25 cellular contexts compared by ENCODE assay signal in genomic region chr22:26333088-26333800, GRCh38.
DNase-seq lines count a peak whose midpoint lies in the region; ATAC-seq and TF ChIP-seq lines count a peak whose summit lies in the region.
"Had no signal": no experiment of that assay in that cellular context is flagged by ENCODE, and none has a peak within 500 bp of the region (broad histone marks: within the 10 kb centered on the region; RNA-seq: fewer than 3 reads in every experiment).

No MANE protein-coding gene starts in this region.

- intact Hi-C loops in psoas muscle (cut with DNase I) (loop anchor here in 1 of 2 donors (5.0 to 10.0 kb wide), 2 partner anchors 141 to 248 kb away; no protein-coding TSS in a partner anchor), upper lobe of right lung (cut with DNase I) (no loop called here)

- no peak overlapping the region for H3K4me3 Mint-ChIP-seq in stimulated activated effector memory CD8-positive, alpha-beta T cell treated with anti-CD3 and anti-CD28 coated beads, Interleukin-12 subunit alpha, Interleukin-12 subunit beta, amount 100 ng/mL, for 72 hours
- H3K4me3 Mint-ChIP-seq: CD14-positive monocyte; CD4-positive, alpha-beta memory T cell; CD4-positive, CD25-positive, alpha-beta regulatory T cell; CD8-positive, alpha-beta memory T cell had no signal

- H3K4me1 ChIP-seq in psoas muscle, result peaks cover 19% of the 10 kb centered on the region
- no peaks in the 10 kb centered on the region for H3K4me1 ChIP-seq in upper lobe of right lung
- H3K4me1 ChIP-seq: BE2C, BLaER1 had no signal

- H3K27me3 ChIP-seq in psoas muscle (ENCODE audit: insufficient read depth in 3 of 3, low read length in 2 of 3) (no peaks in the 10 kb centered on the region), upper lobe of right lung (peaks cover 17% of the 10 kb centered on the region)
- H3K27me3 ChIP-seq: BE2C, BLaER1 had no signal

- H3K9me3 Mint-ChIP-seq in stimulated activated effector memory CD8-positive, alpha-beta T cell treated with anti-CD3 and anti-CD28 coated beads, Interleukin-12 subunit alpha, Interleukin-12 subunit beta, amount 100 ng/mL, for 72 hours, result no peaks in the 10 kb centered on the region
- H3K9me3 Mint-ChIP-seq: CD14-positive monocyte; CD4-positive, alpha-beta memory T cell; CD8-positive, alpha-beta memory T cell had no signal

- DNase-seq in psoas muscle (peak in 1 of 2 donors; percentile 67), upper lobe of right lung (no peak), GM13977 (ENCODE audit: low spot score) (no peak), hippocampal formation (lab: John Stamatoyannopoulos, UW) (no peak), SW 1271 (lab: John Stamatoyannopoulos, UW) (no peak)
- no peak for DNase-seq in stimulated activated effector memory CD8-positive, alpha-beta T cell treated with anti-CD3 and anti-CD28 coated beads, Interleukin-12 subunit alpha, Interleukin-12 subunit beta, amount 100 ng/mL, for 72 hours (ENCODE audit: low spot score in 2 of 2)
- DNase-seq: 8988T; ACHN; BE2C; C1 segment of cervical spinal cord; CD4-positive, alpha-beta memory T cell; CD4-positive, CD25-positive, alpha-beta regulatory T cell; CD8-positive, alpha-beta memory T cell; COR-L47; DMS 273 treated with DMSO at 0.1 percent for 48 hours; DMS153; DMS53; DMS79; DND-41; EL; GDM1 had no signal

- 20 to 43% (median 24%) methylated on average over 5 of the region's 5 CpGs for WGBS in psoas muscle, 3 donors

- in situ Hi-C loops in GM13977 (cut with MboI; ENCODE audit: low pct_unique_long_range_greater_than_20kb, low sequenced_read_pairs, unreplicated experiment), result loop anchor here (25.0 kb wide), 2 partner anchors 446 to 871 kb away; no protein-coding TSS in a partner anchor

- H3K4me3 ChIP-seq in psoas muscle (no peak overlapping the region), upper lobe of right lung (no peak overlapping the region)
- H3K4me3 ChIP-seq: BLaER1, GM12878 had no signal

- no peaks in the 10 kb centered on the region for H3K9me3 ChIP-seq in psoas muscle
- no peaks in the 10 kb centered on the region for H3K9me3 ChIP-seq in upper lobe of right lung
- H3K9me3 ChIP-seq: BE2C, BLaER1 had no signal

- H3K4me1 Mint-ChIP-seq in stimulated activated effector memory CD8-positive, alpha-beta T cell treated with anti-CD3 and anti-CD28 coated beads, Interleukin-12 subunit alpha, Interleukin-12 subunit beta, amount 100 ng/mL, for 72 hours, result peaks cover 5% of the 10 kb centered on the region
- H3K4me1 Mint-ChIP-seq: CD14-positive monocyte; CD8-positive, alpha-beta memory T cell had no signal

- TF ChIP-seq CTCF in psoas muscle (IDR thresholded peaks at IDR 0.05) (no peak), upper lobe of right lung (IDR thresholded peaks at IDR 0.05) (no peak), GM13977 (IDR thresholded peaks at IDR 0.05; ENCODE audit: extremely low read depth, insufficient read depth, missing control alignments) (no peak)

- H3K36me3 ChIP-seq in psoas muscle (ENCODE audit: insufficient read depth in 1 of 2, low read depth in 1 of 2), result no peaks in the 10 kb centered on the region
- no peaks in the 10 kb centered on the region for H3K36me3 ChIP-seq in upper lobe of right lung
- H3K36me3 ChIP-seq: BE2C, BLaER1 had no signal

- H3K27ac ChIP-seq in psoas muscle (peak overlapping the region; percentile 33), upper lobe of right lung (no peak overlapping the region)
- H3K27ac ChIP-seq: BLaER1 had no signal

- no peaks in the 10 kb centered on the region for H3K36me3 Mint-ChIP-seq in stimulated activated effector memory CD8-positive, alpha-beta T cell treated with anti-CD3 and anti-CD28 coated beads, Interleukin-12 subunit alpha, Interleukin-12 subunit beta, amount 100 ng/mL, for 72 hours
- H3K36me3 Mint-ChIP-seq: CD14-positive monocyte; CD4-positive, alpha-beta memory T cell; CD4-positive, CD25-positive, alpha-beta regulatory T cell; CD8-positive, alpha-beta memory T cell had no signal

- ATAC-seq in psoas muscle, result peak; percentile 51 to 92 (median 88)
- peak; percentile 21 for ATAC-seq in stimulated activated effector memory CD8-positive, alpha-beta T cell treated with anti-CD3 and anti-CD28 coated beads, Interleukin-12 subunit alpha, Interleukin-12 subunit beta, amount 100 ng/mL, for 72 hours
- peak; percentile 29 for ATAC-seq in upper lobe of right lung
- no peak for ATAC-seq in GM19395 (IDR thresholded peaks at IDR 0.05; ENCODE audit: unreplicated experiment)
- ATAC-seq: GM12878 had no signal

- H3K27ac Mint-ChIP-seq in stimulated activated effector memory CD8-positive, alpha-beta T cell treated with anti-CD3 and anti-CD28 coated beads, Interleukin-12 subunit alpha, Interleukin-12 subunit beta, amount 100 ng/mL, for 72 hours, result no peak overlapping the region
- H3K27ac Mint-ChIP-seq: CD14-positive monocyte; CD4-positive, alpha-beta memory T cell; CD8-positive, alpha-beta memory T cell had no signal
